In the genomic region with DNA sequence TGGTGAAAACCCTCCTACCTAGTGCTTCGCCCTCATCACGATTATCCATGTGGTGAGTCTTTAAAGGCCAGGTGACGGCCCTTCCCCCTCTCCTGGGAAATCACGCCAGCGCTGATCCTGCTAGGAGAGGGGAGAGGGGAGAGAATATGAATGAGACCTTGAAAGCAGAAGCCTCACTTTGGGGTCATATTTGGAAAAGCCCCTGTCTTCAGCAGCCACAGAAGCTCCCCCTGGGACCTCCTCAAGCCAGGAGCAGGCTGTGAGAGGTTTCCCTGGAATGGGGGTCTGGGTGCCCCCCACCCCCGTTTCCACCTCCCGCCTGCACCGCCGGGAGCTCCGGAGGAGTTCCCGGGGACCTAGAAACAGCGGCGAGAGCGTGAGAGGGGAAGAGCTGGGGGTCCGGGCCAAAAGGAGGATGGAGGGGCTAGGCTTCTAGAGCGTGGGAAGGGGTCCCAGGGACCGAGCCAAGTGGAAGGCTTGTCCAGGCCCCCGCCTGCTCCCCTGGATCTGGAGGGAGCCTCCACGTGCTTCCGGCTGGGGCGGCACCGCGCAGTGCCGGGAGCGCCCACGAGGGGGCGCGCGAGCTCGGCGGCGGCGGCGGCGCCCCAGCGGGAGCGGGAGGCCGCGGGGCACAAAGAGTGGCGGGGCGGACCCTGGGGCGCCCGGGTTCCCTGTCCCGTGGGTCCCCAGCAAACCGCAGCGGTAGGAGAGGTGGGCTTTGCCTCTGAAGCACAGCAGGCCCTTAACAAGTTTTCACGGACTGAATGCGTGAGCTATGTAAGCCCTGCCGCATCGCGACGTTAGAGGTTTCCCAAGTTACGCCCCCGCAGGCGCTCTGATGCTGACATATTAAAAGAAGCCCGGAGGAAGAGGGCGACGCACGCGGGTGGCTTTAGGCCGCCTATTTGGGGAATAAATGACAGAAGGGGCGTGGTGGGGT, we compare ENCODE assay signal across 8 cellular contexts.
A peak's percentile ranks its signal among the peaks of the same experiment; 100 is the strongest.
DNase-seq lines count a peak whose midpoint lies in the region; ATAC-seq and TF ChIP-seq lines count a peak whose summit lies in the region.

No MANE protein-coding gene starts in this region.

- in situ Hi-C loops in Panc1 (cut with HindIII; ENCODE audit: low pct_unique_long_range_greater_than_20kb, low sequenced_read_pairs) = no loop called here

- H3K9me3 ChIP-seq in CD4-positive, alpha-beta T cell (ENCODE audit: control insufficient read depth, low read length) = no peaks in the 10 kb centered on the region
- H3K9me3 ChIP-seq in Panc1 (ENCODE audit: control insufficient read depth, insufficient read depth, low read depth, low read length) (no peaks in the 10 kb centered on the region), gastroesophageal sphincter (peaks cover 0 to 8% (median 0%) of the 10 kb centered on the region in 3 donors), osteoblast (ENCODE audit: low read depth, low read length) (no peaks in the 10 kb centered on the region), thyroid gland (no peaks in the 10 kb centered on the region)

- H3K4me1 ChIP-seq in Panc1 (ENCODE audit: control insufficient read depth, insufficient read depth, low read length) (peaks cover 3% of the 10 kb centered on the region), gastroesophageal sphincter (peaks cover 0 to 22% (median 6%) of the 10 kb centered on the region in 3 donors), osteoblast (ENCODE audit: insufficient read depth, low read length) (peaks cover 14% of the 10 kb centered on the region), thyroid gland (peaks cover 10 to 15% of the 10 kb centered on the region in 2 donors)

- TF ChIP-seq POLR2A in gastroesophageal sphincter (IDR thresholded peaks at IDR 0.05) = no peak
- no peak for TF ChIP-seq POLR2A in thyroid gland (IDR thresholded peaks at IDR 0.05)

- peaks cover 32% of the 10 kb centered on the region for H3K27me3 Mint-ChIP-seq in CD4-positive, alpha-beta T cell

- no peaks in the 10 kb centered on the region for H3K36me3 ChIP-seq in Panc1 (ENCODE audit: control insufficient read depth, insufficient read depth, low read length)
- H3K36me3 ChIP-seq in gastroesophageal sphincter = no peaks in the 10 kb centered on the region
- no peaks in the 10 kb centered on the region for H3K36me3 ChIP-seq in osteoblast (ENCODE audit: insufficient read depth, low read length)
- no peaks in the 10 kb centered on the region for H3K36me3 ChIP-seq in thyroid gland

- intact Hi-C loops in CD4-positive, alpha-beta T cell (cut with DNase I, micrococcal nuclease) = loop anchor here (2.0 to 10.0 kb wide), 3 partner anchors 73 to 431 kb away; no protein-coding TSS in a partner anchor
- intact Hi-C loops in Panc1 (cut with micrococcal nuclease; ENCODE audit: unreplicated experiment) (loop anchor here (1.0 kb wide), 1 partner anchor 74 kb away; no protein-coding TSS in a partner anchor), thyroid gland (cut with DNase I) (loop anchor here (5.0 kb wide), 1 partner anchor 72 kb away; no protein-coding TSS in a partner anchor)

- POLR2A ChIA-PET in CD4-positive, alpha-beta T cell (lab: Charles Lee) = interaction anchor here (1.2 to 2.9 kb wide), 6 partner anchors 25 to 78 kb away, joined by 3 to 31 read pairs (median 5); no protein-coding TSS in a partner anchor
- POLR2A ChIA-PET in Panc1 (lab: Charles Lee) = interaction anchor here (0.6 to 0.7 kb wide), 2 partner anchors 20 to 399 kb away, joined by 3 to 5 read pairs; no protein-coding TSS in a partner anchor

- no peak overlapping the region for H3K27ac Mint-ChIP-seq in CD4-positive, alpha-beta T cell

- peaks cover 18% of the 10 kb centered on the region for H3K4me1 Mint-ChIP-seq in CD4-positive, alpha-beta T cell (ENCODE audit: low read depth)

- H3K27me3 ChIP-seq in CD4-positive, alpha-beta T cell (ENCODE audit: control insufficient read depth, insufficient read depth, low read length) = peaks cover 22% of the 10 kb centered on the region
- H3K27me3 ChIP-seq in Panc1 (ENCODE audit: control insufficient read depth, insufficient read depth, low read length) = peaks cover 32% of the 10 kb centered on the region
- H3K27me3 ChIP-seq in gastroesophageal sphincter = peaks cover 72% of the 10 kb centered on the region
- peaks cover 82% of the 10 kb centered on the region for H3K27me3 ChIP-seq in osteoblast (ENCODE audit: insufficient read depth, low read length)
- no peaks in the 10 kb centered on the region for H3K27me3 ChIP-seq in thyroid gland

- H3K4me3 Mint-ChIP-seq in CD4-positive, alpha-beta T cell = peak overlapping the region; percentile 83

- ATAC-seq in CD4-positive, alpha-beta T cell (ENCODE audit: poor library complexity) = peak; percentile 93
- ATAC-seq in GM19438 (IDR thresholded peaks at IDR 0.05; ENCODE audit: low read depth, unreplicated experiment) = peak; percentile 96
- ATAC-seq in HG03521 (IDR thresholded peaks at IDR 0.05; ENCODE audit: unreplicated experiment) = peak; percentile 88
- ATAC-seq in Panc1 = peak; percentile 94
- ATAC-seq in gastroesophageal sphincter = peak; percentile 89

- peak overlapping the region; percentile 97 for H2AFZ ChIP-seq in osteoblast (ENCODE audit: low read length)

- TF ChIP-seq EP300 in gastroesophageal sphincter (IDR thresholded peaks at IDR 0.05) = no peak

- CTCF ChIA-PET in CD4-positive, alpha-beta T cell (lab: Charles Lee) = interaction anchor here (0.8 to 2.4 kb wide), 17 partner anchors 8 to 554 kb away, joined by 3 to 21 read pairs (median 4); a partner anchor contains a TSS
- CTCF ChIA-PET in Panc1 (lab: Charles Lee) = interaction anchor here (0.5 to 2.7 kb wide), 10 partner anchors 29 to 427 kb away, joined by 3 to 38 read pairs (median 5); no protein-coding TSS in a partner anchor

- H3K4me3 ChIP-seq in Panc1 (ENCODE audit: low read depth in 2 of 2, low read length in 2 of 2) = peak overlapping the region; percentile 53 to 59
- H3K4me3 ChIP-seq in gastroesophageal sphincter = peak overlapping the region; percentile 22 to 61
- H3K4me3 ChIP-seq in osteoblast (ENCODE audit: insufficient read depth, low read length) = peak overlapping the region; percentile 79
- H3K4me3 ChIP-seq in thyroid gland (replicated peaks in 1 of 3) = peak overlapping the region; percentile 11 to 48 (median 20)

- 0 to 4% methylated on average over 3 to 6 of the region's 62 CpGs for WGBS in gastroesophageal sphincter (ENCODE audit: low coverage in 1 of 2), 2 donors
- 1 to 4% methylated on average over 20 to 56 of the region's 62 CpGs for WGBS in thyroid gland, 2 donors

- peak overlapping the region; percentile 92 for H3K4me2 ChIP-seq in osteoblast (ENCODE audit: insufficient read depth, low read length)

- no peaks in the 10 kb centered on the region for H3K79me2 ChIP-seq in osteoblast (ENCODE audit: insufficient read depth, low read length)

- no peak overlapping the region for H3K27ac ChIP-seq in CD4-positive, alpha-beta T cell (ENCODE audit: low read depth, low read length)
- H3K27ac ChIP-seq in Panc1 (ENCODE audit: low read length) (peak overlapping the region; percentile 29; the same call in 1 of the 2 replicates), gastroesophageal sphincter (no peak overlapping the region), osteoblast (ENCODE audit: low read depth, low read length) (peak overlapping the region; percentile 2), thyroid gland (no peak overlapping the region)

- H4K20me1 ChIP-seq in osteoblast (ENCODE audit: insufficient read depth, low read length) = no peaks in the 10 kb centered on the region

- H3K36me3 Mint-ChIP-seq in CD4-positive, alpha-beta T cell (ENCODE audit: low read depth) = no peaks in the 10 kb centered on the region

- TF ChIP-seq CTCF in CD4-positive, alpha-beta T cell (IDR thresholded peaks at IDR 0.05) = peak; percentile 56
- TF ChIP-seq CTCF in Panc1 (IDR thresholded peaks at IDR 0.05) (peak; percentile 99), gastroesophageal sphincter (IDR thresholded peaks at IDR 0.05) (peak; percentile 85 to 92 (median 91)), osteoblast (IDR thresholded peaks at IDR 0.05; ENCODE audit: extremely low read depth, low read depth, low read length) (peak; percentile 52), thyroid gland (IDR thresholded peaks at IDR 0.05) (peak in 5 of 6 experiments; percentile 46 to 100 (median 88))

- no TSS peak for BruUV-seq in Panc1 (replicated peaks; lab: Mats Ljungman, UMichigan)

- peak; percentile 26 to 64 (median 44) for DNase-seq in CD4-positive, alpha-beta T cell
- DNase-seq in Panc1 (ENCODE audit: low read depth, low spot score) = no peak
- peak; percentile 26 for DNase-seq in activated gamma-delta T cell (lab: John Stamatoyannopoulos, UW)
- DNase-seq in osteoblast (ENCODE audit: insufficient read length, low spot score, missing footprints) = peak; percentile 97
- DNase-seq in thyroid gland = peak; percentile 32 to 38

- H3K9me3 Mint-ChIP-seq in CD4-positive, alpha-beta T cell = no peaks in the 10 kb centered on the region

Comparison
In these comparisons a context has a peak if more than half of its experiments do, and no peak if none do; other contexts are left out.
1. H3K27ac ChIP-seq: peak in Panc1 (single experiment) and osteoblast (single experiment); none in CD4-positive, alpha-beta T cell (single experiment), gastroesophageal sphincter (0 of 4) and thyroid gland (0 of 3).
2. H3K4me3 ChIP-seq: peak in every context shown above with its lines; median percentile 79 in osteoblast; 56 in Panc1; 42 in gastroesophageal sphincter; 20 in thyroid gland.
3. Peak in every context shown above with its lines, with median percentiles within 50 percentile points of each other: ATAC-seq and CTCF ChIP-seq.